ENCODE assay signal across 8 cellular contexts in genomic region chr11:65290448-65291165, GRCh38. TPM values are rescaled to one million over a fixed set of nuclear protein-coding genes. Genes with fewer than 3 reads are reported as not detected.
A peak's percentile ranks its signal among the peaks of the same experiment; 100 is the strongest.
DNase-seq lines count a peak whose midpoint lies in the region; ATAC-seq and TF ChIP-seq lines count a peak whose summit lies in the region.

No MANE protein-coding gene starts in this region.

- no peaks in the 10 kb centered on the region for H3K27me3 Mint-ChIP-seq in CD4-positive, alpha-beta T cell
- H3K27me3 Mint-ChIP-seq in T-helper 2 cell treated with Interferon-gamma antibody and Interleukin-4, amounts not matched to agents 5 μg/mL and 100 μg/mL, for 36 hours (ENCODE audit: low read depth): no peaks in the 10 kb centered on the region

- no peaks in the 10 kb centered on the region for H3K9me3 ChIP-seq in A673 (ENCODE audit: low read depth, low read length, poor library complexity, severe bottlenecking)
- no peaks in the 10 kb centered on the region for H3K9me3 ChIP-seq in CD4-positive, alpha-beta T cell (ENCODE audit: control insufficient read depth, low read length)

- TF ChIP-seq CTCF in A673 (conservative IDR thresholded peaks at IDR 0.05; ENCODE audit: low read depth, low read length) (no peak), HFF-Myc (IDR thresholded peaks at IDR 0.05; ENCODE audit: low read depth, low read length, missing control alignments) (no peak)
- no peak for TF ChIP-seq CTCF in CD4-positive, alpha-beta T cell (IDR thresholded peaks at IDR 0.05)

- ATAC-seq in Right ventricle myocardium superior (ENCODE audit: poor library complexity): peak; percentile 84
- peak; percentile 96 for ATAC-seq in sciatic nerve
- ATAC-seq in CD4-positive, alpha-beta T cell (ENCODE audit: poor library complexity): no peak
- no peak for ATAC-seq in GM18909 (IDR thresholded peaks at IDR 0.05; ENCODE audit: poor library complexity, unreplicated experiment)

- no peak overlapping the region for H3K4me3 Mint-ChIP-seq in CD4-positive, alpha-beta T cell
- no peak overlapping the region for H3K4me3 Mint-ChIP-seq in T-helper 2 cell treated with Interferon-gamma antibody and Interleukin-4, amounts not matched to agents 5 μg/mL and 100 μg/mL, for 36 hours

- no peaks in the 10 kb centered on the region for H3K4me1 Mint-ChIP-seq in CD4-positive, alpha-beta T cell (ENCODE audit: low read depth)
- H3K4me1 Mint-ChIP-seq in T-helper 2 cell treated with Interferon-gamma antibody and Interleukin-4, amounts not matched to agents 5 μg/mL and 100 μg/mL, for 36 hours (ENCODE audit: low read depth): no peaks in the 10 kb centered on the region

- no peak overlapping the region for H3K4me3 ChIP-seq in A673 (ENCODE audit: low read depth, low read length, poor library complexity, severe bottlenecking)
- no peak overlapping the region for H3K4me3 ChIP-seq in HFF-Myc (replicated peaks; ENCODE audit: low read depth, low read length)

- intact Hi-C loops in A673 (cut with micrococcal nuclease; ENCODE audit: unreplicated experiment): no loop called here
- intact Hi-C loops in Right ventricle myocardium superior (cut with DNase I): no loop called here
- intact Hi-C loops in sciatic nerve (cut with DNase I): no loop called here
- intact Hi-C loops in CD4-positive, alpha-beta T cell (cut with DNase I, micrococcal nuclease): no loop called here

- no TSS peak for BruUV-seq in A673 (replicated peaks; lab: Mats Ljungman, UMichigan)

- peaks cover 88% of the 10 kb centered on the region for H3K36me3 ChIP-seq in A673 (ENCODE audit: insufficient read depth, low read length, poor library complexity, severe bottlenecking)

- no peaks in the 10 kb centered on the region for H3K9me3 Mint-ChIP-seq in CD4-positive, alpha-beta T cell
- no peaks in the 10 kb centered on the region for H3K9me3 Mint-ChIP-seq in T-helper 2 cell treated with Interferon-gamma antibody and Interleukin-4, amounts not matched to agents 5 μg/mL and 100 μg/mL, for 36 hours

- H3K36me3 Mint-ChIP-seq in CD4-positive, alpha-beta T cell (ENCODE audit: low read depth): peaks cover 78% of the 10 kb centered on the region
- H3K36me3 Mint-ChIP-seq in T-helper 2 cell treated with Interferon-gamma antibody and Interleukin-4, amounts not matched to agents 5 μg/mL and 100 μg/mL, for 36 hours (ENCODE audit: low read depth): peaks cover 51% of the 10 kb centered on the region

- DNase-seq in A673 (ENCODE audit: low spot score) (peak; percentile 91), HFF-Myc (ENCODE audit: extremely low read depth, low read depth) (peak; percentile 89), UCSD-AML1 (lab: John Stamatoyannopoulos, UW; ENCODE audit: unreplicated experiment) (peak; percentile 75), Right ventricle myocardium superior (peak; percentile 95), sciatic nerve (ENCODE audit: low spot score) (peak; percentile 95)
- DNase-seq in CD4-positive, alpha-beta T cell: no peak
- no peak for DNase-seq in T-helper 2 cell treated with Interferon-gamma antibody and Interleukin-4, amounts not matched to agents 5 μg/mL and 100 μg/mL, for 36 hours (ENCODE audit: low spot score)

- H3K27ac Mint-ChIP-seq in CD4-positive, alpha-beta T cell: no peak overlapping the region
- no peak overlapping the region for H3K27ac Mint-ChIP-seq in T-helper 2 cell treated with Interferon-gamma antibody and Interleukin-4, amounts not matched to agents 5 μg/mL and 100 μg/mL, for 36 hours

- POLR2A ChIA-PET in A673 (lab: Charles Lee; ENCODE audit: low non-redundant PET): interaction anchor here (0.5 to 0.6 kb wide), 2 partner anchors 28 to 1974 kb away, joined by 6 read pairs; no protein-coding TSS in a partner anchor
- POLR2A ChIA-PET in CD4-positive, alpha-beta T cell (lab: Charles Lee): interaction anchor here (0.6 kb wide), 1 partner anchor 176 kb away, joined by 3 read pairs; no protein-coding TSS in a partner anchor

- H3K4me1 ChIP-seq in A673 (ENCODE audit: insufficient read depth, low read length, poor library complexity, severe bottlenecking): peaks cover 39% of the 10 kb centered on the region

- H3K27me3 ChIP-seq in A673 (replicated peaks; ENCODE audit: insufficient read depth, low read depth, low read length, poor library complexity): no peaks in the 10 kb centered on the region
- no peaks in the 10 kb centered on the region for H3K27me3 ChIP-seq in CD4-positive, alpha-beta T cell (ENCODE audit: control insufficient read depth, insufficient read depth, low read length)

- H3K27ac ChIP-seq in A673 (ENCODE audit: low read depth, low read length, poor library complexity, severe bottlenecking): peak overlapping the region; percentile 74
- no peak overlapping the region for H3K27ac ChIP-seq in CD4-positive, alpha-beta T cell (ENCODE audit: low read depth, low read length)

- CTCF ChIA-PET in A673 (lab: Charles Lee): interaction anchor here (0.6 to 1.5 kb wide), 2 partner anchors 24 to 100 kb away, joined by 4 read pairs; partner anchors contain the start of gene CDC42EP2
- CTCF ChIA-PET in CD4-positive, alpha-beta T cell (lab: Charles Lee): interaction anchor here (1.5 kb wide), 1 partner anchor 39 kb away, joined by 5 read pairs; no protein-coding TSS in a partner anchor

RNA-seq across cellular contexts. Expression of gene CDC42EP2, which starts 24.1 kb away (rescaled TPM):
- 4.8 and 5.4 TPM in 2 replicates for total RNA-seq in A673 (2021)
- total RNA-seq in Right ventricle myocardium superior: 14.0 TPM
- total RNA-seq in sciatic nerve: 34.7 TPM
- under 1 TPM in 1 of 2 experiments, not detected in 1; 0.96 TPM for total RNA-seq in CD4-positive, alpha-beta T cell

RNA-seq across cellular contexts. Expression of gene POLA2, which starts 28.8 kb away (rescaled TPM):
- 92.4 TPM in 2 replicates for total RNA-seq in A673 (2021)
- total RNA-seq in Right ventricle myocardium superior: 4.9 TPM
- 5.5 TPM for total RNA-seq in sciatic nerve
- 10 to 100 TPM in 1 of 2 experiments, 1 to 10 TPM in 1; 9.6 to 10.6 TPM for total RNA-seq in CD4-positive, alpha-beta T cell

RNA-seq across cellular contexts. Expression of gene DPF2, which starts 43.0 kb away (rescaled TPM):
- total RNA-seq in A673 (2021) (125 and 149 TPM in 2 replicates), Right ventricle myocardium superior (49.3 TPM), sciatic nerve (62.5 TPM)
- total RNA-seq in CD4-positive, alpha-beta T cell: 10 to 100 TPM; 50.3 to 60.1 TPM

Comparison
In these comparisons a context has a peak if more than half of its experiments do, and no peak if none do; other contexts are left out.
1. DNase-seq: peak in A673 (single experiment), HFF-Myc (single experiment), UCSD-AML1 (single experiment), Right ventricle myocardium superior (single experiment) and sciatic nerve (single experiment); none in CD4-positive, alpha-beta T cell (0 of 10) and T-helper 2 cell treated with Interferon-gamma antibody and Interleukin-4, amounts not matched to agents 5 μg/mL and 100 μg/mL, for 36 hours (single experiment).
2. ATAC-seq: peak in Right ventricle myocardium superior (single experiment) and sciatic nerve (single experiment); none in CD4-positive, alpha-beta T cell (single experiment) and GM18909 (single experiment).